10 cellular contexts compared by ENCODE assay signal in genomic region chr1:170800243-170800642, GRCh38.
"Had no signal": no experiment of that assay in that cellular context is flagged by ENCODE, and none has a peak within 500 bp of the region (broad histone marks: within the 10 kb centered on the region; RNA-seq: fewer than 3 reads in every experiment).

No MANE protein-coding gene starts in this region.

- H3K27ac ChIP-seq: GM23248 had no signal

- H3K4me3 Mint-ChIP-seq: HFFc6 had no signal

- FAIRE-seq: H1, H54, HTR-8/SVneo, K562 had no signal

- ATAC-seq: HCT116, K562 had no signal

- H3K9me3 ChIP-seq: HAP-1 had no signal

- DNase-seq: GM23248, HFFc6, IMR-90, KG1 had no signal

- H3K27ac Mint-ChIP-seq: HFFc6 had no signal

- H3K4me1 ChIP-seq: HAP-1 had no signal

- H2AFZ ChIP-seq: GM23248 had no signal

- H3K9me3 Mint-ChIP-seq: HFFc6 had no signal

- H3K9ac ChIP-seq: GM23248 had no signal
